In the genomic region with DNA sequence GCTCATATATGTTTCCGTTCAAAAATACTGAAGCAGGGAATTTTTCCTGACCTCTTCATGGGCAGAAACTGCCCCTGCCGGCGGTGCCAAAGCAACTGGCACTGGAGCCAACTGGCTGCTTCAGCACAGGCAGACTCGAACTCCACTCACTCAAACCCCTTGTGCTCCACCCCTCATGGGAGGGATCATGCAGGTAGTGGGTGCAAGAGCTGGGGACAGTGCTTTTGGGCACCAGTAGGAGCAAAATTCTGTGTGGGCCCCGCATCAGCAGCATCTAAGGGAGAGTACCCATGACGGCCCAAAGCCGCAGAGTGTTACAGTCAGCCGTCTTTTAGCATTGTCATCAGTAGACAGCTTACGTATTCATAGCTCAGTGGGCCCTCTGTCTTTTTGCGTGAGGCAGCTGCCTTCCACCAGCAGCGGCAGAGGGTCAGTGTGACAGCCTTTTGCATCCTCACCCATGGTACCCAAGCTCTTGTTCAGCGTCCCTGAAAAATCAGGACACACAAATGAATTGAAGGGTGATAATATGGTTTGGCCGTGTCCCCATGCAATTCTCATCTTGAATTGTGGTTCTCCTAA, we compare ENCODE assay signal across 19 cellular contexts.
A peak's percentile ranks its signal among the peaks of the same experiment; 100 is the strongest.
DNase-seq lines count a peak whose midpoint lies in the region; ATAC-seq, FAIRE-seq and TF ChIP-seq lines count a peak whose summit lies in the region.
"Had no signal": no experiment of that assay in that cellular context is flagged by ENCODE, and none has a peak within 500 bp of the region (broad histone marks: within the 10 kb centered on the region; RNA-seq: fewer than 3 reads in every experiment).

No MANE protein-coding gene starts in this region.

- no peak overlapping the region for H2BK12ac ChIP-seq in neuronal stem cell (ENCODE audit: low read length)

- H2BK5ac ChIP-seq in neuronal stem cell (ENCODE audit: low read length), result no peak overlapping the region

- H3K9ac ChIP-seq in neuronal stem cell (ENCODE audit: low read depth, low read length, poor library complexity), result no peak overlapping the region
- H3K9ac ChIP-seq: BLaER1 had no signal

- WGBS in neuronal stem cell (ENCODE audit: extremely low coverage in 2 of 2, insufficient read length in 2 of 2, insufficient replicate concordance in 1 of 2), 2 donors, result no CpG with 5 or more reads among the region's 13 CpGs
- 87 to 92% (median 89%) methylated on average over 13 of the region's 13 CpGs for WGBS in small intestine, 3 donors

- H3K27me3 ChIP-seq in neuronal stem cell (ENCODE audit: control insufficient read depth in 3 of 3, insufficient read depth in 3 of 3, low read depth in 1 of 3, low read length in 3 of 3), result no peaks in the 10 kb centered on the region
- no peaks in the 10 kb centered on the region for H3K27me3 ChIP-seq in breast epithelium
- no peaks in the 10 kb centered on the region for H3K27me3 ChIP-seq in small intestine (ENCODE audit: control insufficient read depth in 2 of 2, insufficient read depth in 2 of 2, low read length in 2 of 2)
- H3K27me3 ChIP-seq: BLaER1 had no signal

- no peak overlapping the region for H3K27ac ChIP-seq in neuronal stem cell (replicated peaks; ENCODE audit: low read length)
- H3K27ac ChIP-seq in breast epithelium, result no peak overlapping the region
- H3K27ac ChIP-seq in small intestine (ENCODE audit: low read depth in 1 of 2, low read length in 1 of 2), result no peak overlapping the region
- H3K27ac ChIP-seq: A549, BLaER1 had no signal

- H2BK15ac ChIP-seq in neuronal stem cell (ENCODE audit: low read length), result no peak overlapping the region

- no peak for ATAC-seq in GM18505 (IDR thresholded peaks at IDR 0.05; ENCODE audit: unreplicated experiment)
- ATAC-seq: A549; CD8-positive, alpha-beta T cell; K562; Right ventricle myocardium inferior had no signal

- H3K14ac ChIP-seq in neuronal stem cell (ENCODE audit: low read length), result no peak overlapping the region

- H4K8ac ChIP-seq in neuronal stem cell (ENCODE audit: low read depth, low read length), result no peak overlapping the region

- H3K4me2 ChIP-seq in neuronal stem cell (ENCODE audit: insufficient read depth, low read length, poor library complexity, severe bottlenecking), result no peak overlapping the region
- H3K4me2 ChIP-seq: A549, BLaER1 had no signal

- no peak for TF ChIP-seq CTCF in breast epithelium (IDR thresholded peaks at IDR 0.05)

- FAIRE-seq in small intestine (lab: Jason Lieb, UNC), result no peak
- FAIRE-seq: A549, H54, K562, RCC 7860 had no signal

- H3K4me1 ChIP-seq in neuronal stem cell (ENCODE audit: control insufficient read depth in 2 of 2, insufficient read depth in 1 of 2, low read depth in 1 of 2, low read length in 2 of 2) (no peaks in the 10 kb centered on the region), breast epithelium (no peaks in the 10 kb centered on the region), small intestine (ENCODE audit: control insufficient read depth in 2 of 2, insufficient read depth in 1 of 2, low read depth in 1 of 2, low read length in 1 of 2) (no peaks in the 10 kb centered on the region)
- H3K4me1 ChIP-seq: A549, BLaER1 had no signal

- no peak overlapping the region for H2BK120ac ChIP-seq in neuronal stem cell (ENCODE audit: low read depth, low read length)

- H3K4ac ChIP-seq in neuronal stem cell (ENCODE audit: low read length), result no peak overlapping the region

- peak overlapping the region; percentile 13 for H3K18ac ChIP-seq in neuronal stem cell (ENCODE audit: low read length)

- H3K9me3 ChIP-seq in neuronal stem cell (replicated peaks in 1 of 2; ENCODE audit: control insufficient read depth in 2 of 2, insufficient read depth in 1 of 2, low read depth in 1 of 2, low read length in 2 of 2) (no peaks in the 10 kb centered on the region), breast epithelium (no peaks in the 10 kb centered on the region), small intestine (ENCODE audit: control insufficient read depth, low read depth) (peaks cover 1% of the 10 kb centered on the region)
- H3K9me3 ChIP-seq: A549 had no signal

- TF ChIP-seq POLR2A in GM18505 (IDR thresholded peaks at IDR 0.05; ENCODE audit: borderline replicate concordance, extremely low read depth, insufficient read depth, insufficient read length) (no peak), breast epithelium (IDR thresholded peaks at IDR 0.05) (no peak)

- no peaks in the 10 kb centered on the region for H3K79me1 ChIP-seq in neuronal stem cell (ENCODE audit: low read depth, low read length)

- no peak overlapping the region for H4K91ac ChIP-seq in neuronal stem cell (ENCODE audit: low read depth, low read length, poor library complexity)

- DNase-seq in UCSD-AML1 (lab: John Stamatoyannopoulos, UW; ENCODE audit: unreplicated experiment) (peak; percentile 1), globus pallidus (ENCODE audit: low spot score) (peak; percentile 85), neuronal stem cell (ENCODE audit: low spot score) (no peak), superior temporal gyrus (ENCODE audit: extremely low spot score) (peak; percentile 60), breast epithelium (ENCODE audit: low spot score in 2 of 2) (no peak), small intestine (no peak)
- DNase-seq: CD8-positive, alpha-beta T cell; HFFc6; NCI-H1105 treated with DMSO at 0.1 percent for 48 hours; NCI-H1694; NCI-H510A; NCI-H774 had no signal

- H3K23ac ChIP-seq in neuronal stem cell (ENCODE audit: low read depth, low read length, poor library complexity), result no peak overlapping the region

- H2AK5ac ChIP-seq in neuronal stem cell (ENCODE audit: low read depth, low read length), result no peak overlapping the region

- intact Hi-C loops in breast epithelium (cut with DNase I; ENCODE audit: low total_unique reads), result no loop called here

- no peaks in the 10 kb centered on the region for H3K36me3 ChIP-seq in neuronal stem cell (replicated peaks in 1 of 2; ENCODE audit: control insufficient read depth in 2 of 2, insufficient read depth in 2 of 2, low read length in 2 of 2)
- no peaks in the 10 kb centered on the region for H3K36me3 ChIP-seq in breast epithelium
- H3K36me3 ChIP-seq in small intestine (ENCODE audit: control insufficient read depth in 2 of 2, insufficient read depth in 2 of 2, low read length in 2 of 2), result no peaks in the 10 kb centered on the region
- H3K36me3 ChIP-seq: BLaER1 had no signal

- H3K4me3 ChIP-seq in neuronal stem cell (ENCODE audit: low read length in 2 of 2) (peak overlapping the region in 1 of 2 donors; percentile 33), breast epithelium (no peak overlapping the region), small intestine (ENCODE audit: low read depth in 1 of 2, low read length in 2 of 2) (no peak overlapping the region)
- H3K4me3 ChIP-seq: A549, BLaER1, K562 had no signal

- H2AFZ ChIP-seq in neuronal stem cell (ENCODE audit: low read length), result no peak overlapping the region

Comparison
In these comparisons a context has a peak if more than half of its experiments do, and no peak if none do; other contexts are left out.
1. DNase-seq: peak in UCSD-AML1 (single experiment), globus pallidus (single experiment) and superior temporal gyrus (single experiment); none in neuronal stem cell (single experiment), breast epithelium (0 of 2) and small intestine (single experiment).